7 cellular contexts compared by ENCODE assay signal in genomic region chr1:1399870-1400575, GRCh38. TPM values are rescaled to one million over a fixed set of nuclear protein-coding genes. Genes with fewer than 3 reads are reported as not detected.
DNase-seq lines count a peak whose midpoint lies in the region; TF ChIP-seq lines count a peak whose summit lies in the region.

No MANE protein-coding gene starts in this region.

- H3K27me3 ChIP-seq in HUES48 (ENCODE audit: control insufficient read depth, insufficient read depth, low read length) (no peaks in the 10 kb centered on the region), ascending aorta (no peaks in the 10 kb centered on the region), kidney epithelial cell (ENCODE audit: control insufficient read depth, insufficient read depth, low read length) (no peaks in the 10 kb centered on the region), suprapubic skin (no peaks in the 10 kb centered on the region)

- H3K4me3 ChIP-seq in HUES48 (ENCODE audit: low read depth, low read length) = peak overlapping the region; percentile 84
- peak overlapping the region; percentile 81 to 92 for H3K4me3 ChIP-seq in ascending aorta
- H3K4me3 ChIP-seq in kidney epithelial cell (ENCODE audit: low read depth, low read length) = peak overlapping the region; percentile 96
- peak overlapping the region; percentile 57 for H3K4me3 ChIP-seq in suprapubic skin

- DNase-seq in GM13976 (ENCODE audit: low spot score) (peak; percentile 31), ascending aorta (ENCODE audit: low spot score in 2 of 2) (no peak), kidney epithelial cell (ENCODE audit: low read depth) (no peak), suprapubic skin (ENCODE audit: low spot score in 2 of 2) (no peak), SW 1271 (lab: John Stamatoyannopoulos, UW) (no peak), epidermal melanocyte (ENCODE audit: insufficient read length, low spot score) (no peak)

- H3K36me3 ChIP-seq in HUES48 (ENCODE audit: control insufficient read depth, insufficient read depth, low read length) (peaks cover 69% of the 10 kb centered on the region), ascending aorta (peaks cover 40 to 67% of the 10 kb centered on the region in 2 donors), kidney epithelial cell (ENCODE audit: control insufficient read depth, insufficient read depth, low read length) (peaks cover 10% of the 10 kb centered on the region), suprapubic skin (peaks cover 69% of the 10 kb centered on the region)

- intact Hi-C loops in ascending aorta (cut with DNase I) = loop anchor here (1.0 to 10.0 kb wide), 6 partner anchors 7 to 285 kb away; partner anchors contain the start of genes ATAD3A, AURKAIP1, C1orf159 and CPTP

- peak overlapping the region; percentile 87 for H3K9ac ChIP-seq in HUES48 (ENCODE audit: low read depth, low read length)

- H3K4me1 ChIP-seq in HUES48 (ENCODE audit: control insufficient read depth, insufficient read depth, low read length) = peaks cover 7% of the 10 kb centered on the region
- peaks cover 10 to 25% of the 10 kb centered on the region in 2 donors for H3K4me1 ChIP-seq in ascending aorta
- H3K4me1 ChIP-seq in suprapubic skin = peaks cover 43% of the 10 kb centered on the region

- TF ChIP-seq CTCF in GM13976 (IDR thresholded peaks at IDR 0.05; ENCODE audit: borderline replicate concordance, control extremely low read depth, extremely low read depth, insufficient read depth, missing control alignments) (no peak), ascending aorta (IDR thresholded peaks at IDR 0.05) (no peak), kidney epithelial cell (IDR thresholded peaks at IDR 0.05; ENCODE audit: insufficient read depth, low read length, poor library complexity, severe bottlenecking) (no peak), suprapubic skin (IDR thresholded peaks at IDR 0.05) (no peak)

- no peak for TF ChIP-seq EP300 in suprapubic skin (IDR thresholded peaks at IDR 0.05)

- H3K27ac ChIP-seq in HUES48 (ENCODE audit: low read depth, low read length) = peak overlapping the region; percentile 88
- peak overlapping the region; percentile 65 to 80 for H3K27ac ChIP-seq in ascending aorta
- H3K27ac ChIP-seq in suprapubic skin = peak overlapping the region; percentile 83

- TF ChIP-seq POLR2A in suprapubic skin (IDR thresholded peaks at IDR 0.05) = no peak

- in situ Hi-C loops in GM13976 (cut with MboI; ENCODE audit: low sequenced_read_pairs, unreplicated experiment) = no loop called here

- H3K9me3 ChIP-seq in HUES48 (ENCODE audit: control insufficient read depth, insufficient read depth, low read length) (no peaks in the 10 kb centered on the region), ascending aorta (no peaks in the 10 kb centered on the region), suprapubic skin (no peaks in the 10 kb centered on the region)

- WGBS in suprapubic skin = 12% methylated on average over 16 of the region's 34 CpGs

RNA-seq across cellular contexts. Expression of gene CCNL2, which starts 0.9 kb away (rescaled TPM):
- total RNA-seq in ascending aorta (150 TPM), kidney epithelial cell (134 and 136 TPM in 2 replicates), suprapubic skin (100 to 1,000 TPM; 136 to 599 (median 160) TPM)

RNA-seq across cellular contexts. Expression of gene MRPL20, which starts 7.1 kb away (rescaled TPM):
- total RNA-seq in ascending aorta (63.4 TPM), kidney epithelial cell (134 and 159 TPM in 2 replicates), suprapubic skin (100 to 1,000 TPM in 3 of 4 donors, 10 to 100 TPM in 1; 93.6 to 119 (median 109) TPM)

RNA-seq across cellular contexts. Expression of gene ANKRD65, which starts 21.1 kb away (rescaled TPM):
- total RNA-seq in ascending aorta = 12.5 TPM
- total RNA-seq in kidney epithelial cell = 1.4 and 1.6 TPM in 2 replicates
- 10 to 100 TPM in 1 of 4 donors, 1 to 10 TPM in 3; 2.8 to 10.3 (median 5.9) TPM for total RNA-seq in suprapubic skin

RNA-seq across cellular contexts. Expression of gene AURKAIP1, which starts 25.0 kb away (rescaled TPM):
- total RNA-seq in ascending aorta = 247 TPM
- 201 and 204 TPM in 2 replicates for total RNA-seq in kidney epithelial cell
- 100 to 1,000 TPM in 1 of 4 donors, 10 to 100 TPM in 3; 55.8 to 106 (median 86.1) TPM for total RNA-seq in suprapubic skin

RNA-seq across cellular contexts. Expression of gene VWA1, which starts 35.5 kb away (rescaled TPM):
- total RNA-seq in ascending aorta (79.0 TPM), kidney epithelial cell (27.6 and 28.3 TPM in 2 replicates), suprapubic skin (10 to 100 TPM; 14.5 to 27.6 (median 19.8) TPM)
